ENCODE assay signal across 11 cellular contexts in the genomic region with DNA sequence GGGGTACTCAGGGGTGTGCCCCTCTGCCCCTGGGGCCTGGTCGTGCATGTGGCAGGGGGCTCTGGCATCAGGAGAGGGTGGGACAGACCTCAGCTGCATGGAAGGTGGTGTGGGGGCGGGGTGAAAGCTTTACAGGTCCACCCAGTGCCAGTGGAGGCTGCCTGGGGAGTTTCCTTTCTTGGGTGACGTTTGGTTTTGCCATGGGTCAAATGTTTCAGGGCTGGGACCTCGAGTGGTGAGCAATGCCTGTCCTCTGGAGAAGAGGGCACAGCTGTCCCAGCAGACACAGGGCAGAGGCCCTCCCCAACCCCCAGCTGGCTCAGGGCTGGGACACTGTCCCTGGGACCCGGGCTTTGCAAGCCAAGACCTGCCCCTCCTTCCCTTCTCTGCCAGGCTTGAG. TPM values are rescaled to one million over a fixed set of nuclear protein-coding genes. Genes with fewer than 3 reads are reported as not detected.
DNase-seq lines count a peak whose midpoint lies in the region; ATAC-seq and TF ChIP-seq lines count a peak whose summit lies in the region.
"Had no signal": no experiment of that assay in that cellular context is flagged by ENCODE, and none has a peak within 500 bp of the region (broad histone marks: within the 10 kb centered on the region; RNA-seq: fewer than 3 reads in every experiment).

No MANE protein-coding gene starts in this region.

- no peaks in the 10 kb centered on the region for H3K9me3 Mint-ChIP-seq in CD8-positive, alpha-beta T cell
- no peaks in the 10 kb centered on the region for H3K9me3 Mint-ChIP-seq in activated T-cell treated with anti-CD3 and anti-CD28 coated beads, Interleukin-2, amount 50 U/mL, for 4 hours
- H3K9me3 Mint-ChIP-seq: activated CD4-positive, alpha-beta T cell treated with anti-CD3 and anti-CD28 coated beads, Interleukin-2, amount 10 ng/mL, durations not matched to agents 7 days and 5 days; activated naive CD8-positive, alpha-beta T cell treated with anti-CD3 and anti-CD28 coated beads, Interleukin-2, amount 50 U/mL, for 24 hours had no signal

- H3K4me1 ChIP-seq in body of pancreas: peaks cover 84% of the 10 kb centered on the region
- peaks cover 90% of the 10 kb centered on the region for H3K4me1 ChIP-seq in left ventricle myocardium inferior
- H3K4me1 ChIP-seq in psoas muscle: peaks cover 70% of the 10 kb centered on the region
- peaks cover 16% of the 10 kb centered on the region for H3K4me1 ChIP-seq in CD8-positive, alpha-beta T cell (ENCODE audit: insufficient read depth, low read length)

- H3K27me3 ChIP-seq in body of pancreas (no peaks in the 10 kb centered on the region), left ventricle myocardium inferior (ENCODE audit: low read depth) (no peaks in the 10 kb centered on the region), psoas muscle (ENCODE audit: insufficient read depth in 3 of 3, low read length in 2 of 3) (no peaks in the 10 kb centered on the region)
- H3K27me3 ChIP-seq in CD8-positive, alpha-beta T cell (ENCODE audit: insufficient read depth, low read length): no peaks in the 10 kb centered on the region

- H3K4me3 Mint-ChIP-seq in CD8-positive, alpha-beta T cell: no peak overlapping the region
- H3K4me3 Mint-ChIP-seq in activated T-cell treated with anti-CD3 and anti-CD28 coated beads, Interleukin-2, amount 50 U/mL, for 4 hours: no peak overlapping the region
- H3K4me3 Mint-ChIP-seq: activated CD4-positive, alpha-beta T cell treated with anti-CD3 and anti-CD28 coated beads, Interleukin-2, amount 10 ng/mL, durations not matched to agents 7 days and 5 days; activated naive CD8-positive, alpha-beta T cell treated with anti-CD3 and anti-CD28 coated beads, Interleukin-2, amount 50 U/mL, for 24 hours had no signal

- DNase-seq in body of pancreas (peak in 2 of 4 donors; percentile 46 to 48), left ventricle myocardium inferior (peak; percentile 28), psoas muscle (peak; percentile 76 to 90)
- no peak for DNase-seq in CD8-positive, alpha-beta T cell
- no peak for DNase-seq in activated T-cell treated with anti-CD3 and anti-CD28 coated beads, Interleukin-2, amount 50 U/mL, for 4 hours
- no peak for DNase-seq in stimulated activated naive CD4-positive, alpha-beta T cell (lab: John Stamatoyannopoulos, UW)
- DNase-seq: activated CD4-positive, alpha-beta T cell treated with anti-CD3 and anti-CD28 coated beads, Interleukin-2, amount 10 ng/mL, durations not matched to agents 7 days and 5 days; activated naive CD8-positive, alpha-beta T cell treated with anti-CD3 and anti-CD28 coated beads, Interleukin-2, amount 50 U/mL, for 24 hours; NCI-H1048 had no signal

- H3K36me3 Mint-ChIP-seq in CD8-positive, alpha-beta T cell: no peaks in the 10 kb centered on the region
- H3K36me3 Mint-ChIP-seq in activated T-cell treated with anti-CD3 and anti-CD28 coated beads, Interleukin-2, amount 50 U/mL, for 4 hours (ENCODE audit: insufficient read depth): no peaks in the 10 kb centered on the region

- WGBS in body of pancreas, 2 donors: 14 to 16% methylated on average over 4 to 5 of the region's 5 CpGs
- WGBS in psoas muscle, 3 donors: 9 to 28% (median 18%) methylated on average over 4 to 5 of the region's 5 CpGs

- intact Hi-C loops in body of pancreas (cut with DNase I): loop anchor here (5.0 kb wide), 1 partner anchor 112 kb away; no protein-coding TSS in a partner anchor
- intact Hi-C loops in left ventricle myocardium inferior (cut with micrococcal nuclease): no loop called here
- intact Hi-C loops in psoas muscle (cut with DNase I): loop anchor here (2.0 to 5.0 kb wide), 7 partner anchors 37 to 159 kb away; no protein-coding TSS in a partner anchor
- intact Hi-C loops in CD8-positive, alpha-beta T cell (cut with DNase I, micrococcal nuclease): loop anchor here (5.0 to 10.0 kb wide), 3 partner anchors 62 to 263 kb away; a partner anchor contains a TSS

- CTCF ChIA-PET in CD8-positive, alpha-beta T cell (lab: Charles Lee): no interaction called here

- TF ChIP-seq CTCF in C4-2B (conservative IDR thresholded peaks at IDR 0.05) (no peak), body of pancreas (IDR thresholded peaks at IDR 0.05) (no peak), left ventricle myocardium inferior (IDR thresholded peaks at IDR 0.05; ENCODE audit: borderline replicate concordance) (no peak), psoas muscle (IDR thresholded peaks at IDR 0.05) (no peak)
- TF ChIP-seq CTCF in CD8-positive, alpha-beta T cell (IDR thresholded peaks at IDR 0.05): no peak

- H3K27ac ChIP-seq in C4-2B (peak overlapping the region; percentile 91), body of pancreas (peak overlapping the region; percentile 71 to 87 (median 78)), left ventricle myocardium inferior (replicated peaks) (peak overlapping the region; percentile 93), psoas muscle (peak overlapping the region; percentile 97)
- H3K27ac ChIP-seq in CD8-positive, alpha-beta T cell (ENCODE audit: low read depth, low read length): no peak overlapping the region

- no peak for ATAC-seq in body of pancreas
- peak; percentile 71 to 77 (median 74) for ATAC-seq in psoas muscle
- no peak for ATAC-seq in CD8-positive, alpha-beta T cell
- ATAC-seq in activated T-cell treated with anti-CD3 and anti-CD28 coated beads, Interleukin-2, amount 50 U/mL, for 4 hours: no peak
- no peak for ATAC-seq in GM18502 (IDR thresholded peaks at IDR 0.05; ENCODE audit: poor library complexity, unreplicated experiment)
- ATAC-seq: activated naive CD8-positive, alpha-beta T cell treated with anti-CD3 and anti-CD28 coated beads, Interleukin-2, amount 50 U/mL, for 24 hours had no signal

- POLR2A ChIA-PET in CD8-positive, alpha-beta T cell (lab: Charles Lee): no interaction called here

- no peaks in the 10 kb centered on the region for H3K4me1 Mint-ChIP-seq in CD8-positive, alpha-beta T cell (ENCODE audit: low read depth)
- H3K4me1 Mint-ChIP-seq in activated T-cell treated with anti-CD3 and anti-CD28 coated beads, Interleukin-2, amount 50 U/mL, for 4 hours (ENCODE audit: low read depth): peaks cover 9% of the 10 kb centered on the region
- H3K4me1 Mint-ChIP-seq: activated CD4-positive, alpha-beta T cell treated with anti-CD3 and anti-CD28 coated beads, Interleukin-2, amount 10 ng/mL, durations not matched to agents 7 days and 5 days had no signal

- no peak for TF ChIP-seq POLR2A in body of pancreas (IDR thresholded peaks at IDR 0.05)

- no peak overlapping the region for H3K4me3 ChIP-seq in body of pancreas
- peak overlapping the region; percentile 91 for H3K4me3 ChIP-seq in left ventricle myocardium inferior
- peak overlapping the region; percentile 92 for H3K4me3 ChIP-seq in psoas muscle
- no peak overlapping the region for H3K4me3 ChIP-seq in CD8-positive, alpha-beta T cell (ENCODE audit: low read depth, low read length)

- H3K36me3 ChIP-seq in body of pancreas (replicated peaks in 1 of 2; ENCODE audit: insufficient read depth in 1 of 2, low read depth in 2 of 2) (no peaks in the 10 kb centered on the region), left ventricle myocardium inferior (no peaks in the 10 kb centered on the region), psoas muscle (ENCODE audit: insufficient read depth in 1 of 2, low read depth in 1 of 2) (no peaks in the 10 kb centered on the region)
- no peaks in the 10 kb centered on the region for H3K36me3 ChIP-seq in CD8-positive, alpha-beta T cell (ENCODE audit: insufficient read depth, low read length)

- H3K27ac Mint-ChIP-seq in CD8-positive, alpha-beta T cell: no peak overlapping the region
- H3K27ac Mint-ChIP-seq: activated naive CD8-positive, alpha-beta T cell treated with anti-CD3 and anti-CD28 coated beads, Interleukin-2, amount 50 U/mL, for 24 hours had no signal

- H3K27me3 Mint-ChIP-seq in CD8-positive, alpha-beta T cell (ENCODE audit: low read depth): no peaks in the 10 kb centered on the region
- peaks cover 3% of the 10 kb centered on the region for H3K27me3 Mint-ChIP-seq in activated T-cell treated with anti-CD3 and anti-CD28 coated beads, Interleukin-2, amount 50 U/mL, for 4 hours (ENCODE audit: low read depth)

- H3K9me3 ChIP-seq in body of pancreas (no peaks in the 10 kb centered on the region), left ventricle myocardium inferior (replicated peaks) (no peaks in the 10 kb centered on the region), psoas muscle (no peaks in the 10 kb centered on the region)
- H3K9me3 ChIP-seq in CD8-positive, alpha-beta T cell (ENCODE audit: low read length): no peaks in the 10 kb centered on the region

RNA-seq across cellular contexts. Expression of a gene that starts 3.6 kb away (rescaled TPM):
- 10 to 100 TPM; 31.4 to 41.9 TPM for total RNA-seq in body of pancreas
- total RNA-seq in left ventricle myocardium inferior: 57.1 TPM
- 100 to 1,000 TPM in 3 of 4 donors, 10 to 100 TPM in 1; 84.3 to 192 (median 147) TPM for total RNA-seq in psoas muscle
- 100 to 1,000 TPM in 1 of 3 donors, 10 to 100 TPM in 2; 37.7 to 156 (median 76.4) TPM for polyA plus RNA-seq in psoas muscle
- 10 to 100 TPM; 11.6 to 13.7 TPM for total RNA-seq in CD8-positive, alpha-beta T cell
- total RNA-seq in activated T-cell treated with anti-CD3 and anti-CD28 coated beads, Interleukin-2, amount 50 U/mL, for 4 hours: 1 to 10 TPM; 4.7 to 7.6 (median 4.7) TPM

Comparison
In these comparisons a context has a peak if more than half of its experiments do, and no peak if none do; other contexts are left out.
1. ATAC-seq: peak in psoas muscle (4 of 4); none in body of pancreas (single experiment), CD8-positive, alpha-beta T cell (single experiment), activated T-cell treated with anti-CD3 and anti-CD28 coated beads, Interleukin-2, amount 50 U/mL, for 4 hours (0 of 2) and GM18502 (single experiment).
2. DNase-seq: peak in left ventricle myocardium inferior (single experiment) and psoas muscle (2 of 2); none in CD8-positive, alpha-beta T cell (0 of 7), activated T-cell treated with anti-CD3 and anti-CD28 coated beads, Interleukin-2, amount 50 U/mL, for 4 hours (single experiment) and stimulated activated naive CD4-positive, alpha-beta T cell (0 of 6).
3. H3K4me3 ChIP-seq: peak in left ventricle myocardium inferior (single experiment) and psoas muscle (single experiment); none in body of pancreas (0 of 2) and CD8-positive, alpha-beta T cell (single experiment).